In genomic region chr12:124940393-124941169, GRCh38 we compare ENCODE assay signal across 8 cellular contexts. TPM values are rescaled to one million over a fixed set of nuclear protein-coding genes. Genes with fewer than 3 reads are reported as not detected.
DNase-seq lines count a peak whose midpoint lies in the region; ATAC-seq and TF ChIP-seq lines count a peak whose summit lies in the region.

No MANE protein-coding gene starts in this region.

- peak overlapping the region; percentile 80 for H3K27ac ChIP-seq in A673 (ENCODE audit: low read depth, low read length, poor library complexity, severe bottlenecking)
- peak overlapping the region; percentile 91 to 100 (median 99) for H3K27ac ChIP-seq in dorsolateral prefrontal cortex

- TF ChIP-seq CTCF in A673 (conservative IDR thresholded peaks at IDR 0.05; ENCODE audit: low read depth, low read length) (peak; percentile 97), dorsolateral prefrontal cortex (IDR thresholded peaks at IDR 0.05 in 54 of 56, conservative IDR thresholded peaks at IDR 0.05 in 2 of 56; ENCODE audit: low read depth in 1 of 56, partially characterized antibody in 56 of 56) (peak; percentile 67 to 97 (median 91))

- H3K4me3 ChIP-seq in A673 (ENCODE audit: low read depth, low read length, poor library complexity, severe bottlenecking) (peak overlapping the region; percentile 52), dorsolateral prefrontal cortex (peak overlapping the region; percentile 29 to 76 (median 61))

- H3K4me1 ChIP-seq in A673 (ENCODE audit: insufficient read depth, low read length, poor library complexity, severe bottlenecking) = peaks cover 19% of the 10 kb centered on the region

- DNase-seq in A673 (ENCODE audit: low spot score) (peak; percentile 98), dorsolateral prefrontal cortex (peak; percentile 71 to 93 (median 88)), lung microvascular endothelial cell (ENCODE audit: low read depth in 2 of 2) (peak; percentile 71 to 90), NCI-H146 (lab: John Stamatoyannopoulos, UW) (no peak)
- DNase-seq in activated CD4-positive, alpha-beta T cell treated with anti-CD3 and anti-CD28 coated beads for 1 hour = peak; percentile 73
- DNase-seq in stimulated activated CD8-positive, alpha-beta memory T cell treated with anti-CD3 and anti-CD28 coated beads, Interleukin-12 subunit alpha, Interleukin-12 subunit beta, amount 100 ng/mL, for 4 hours (ENCODE audit: low read depth) = peak; percentile 63

- intact Hi-C loops in A673 (cut with micrococcal nuclease; ENCODE audit: unreplicated experiment) (loop anchor here (1.0 to 2.0 kb wide), 2 partner anchors 18 to 34 kb away; no protein-coding TSS in a partner anchor), dorsolateral prefrontal cortex (cut with DNase I) (loop anchor here (1.0 to 2.0 kb wide), 2 partner anchors 23 to 30 kb away; no protein-coding TSS in a partner anchor)

- H3K27me3 ChIP-seq in A673 (replicated peaks; ENCODE audit: insufficient read depth, low read depth, low read length, poor library complexity) (no peaks in the 10 kb centered on the region), dorsolateral prefrontal cortex (no peaks in the 10 kb centered on the region)

- BruUV-seq in A673 (replicated peaks; lab: Mats Ljungman, UMichigan) = no TSS peak

- no peaks in the 10 kb centered on the region for H3K36me3 ChIP-seq in A673 (ENCODE audit: insufficient read depth, low read length, poor library complexity, severe bottlenecking)

- peak; percentile 52 for ATAC-seq in GM19043 (IDR thresholded peaks at IDR 0.05; ENCODE audit: low read depth, unreplicated experiment)
- peak; percentile 35 for ATAC-seq in HG03378 (IDR thresholded peaks at IDR 0.05; ENCODE audit: unreplicated experiment)

- CTCF ChIA-PET in A673 (lab: Charles Lee) = interaction anchor here (0.6 to 2.1 kb wide), 4 partner anchors 10 to 35 kb away, joined by 3 to 25 read pairs (median 4); no protein-coding TSS in a partner anchor

- no peaks in the 10 kb centered on the region for H3K9me3 ChIP-seq in A673 (ENCODE audit: low read depth, low read length, poor library complexity, severe bottlenecking)

- POLR2A ChIA-PET in A673 (lab: Charles Lee; ENCODE audit: low non-redundant PET) = interaction anchor here (1.0 kb wide), 1 partner anchor 25 kb away, joined by 20 read pairs; no protein-coding TSS in a partner anchor

RNA-seq across cellular contexts. Expression of gene UBC, which starts 26.1 kb away (rescaled TPM):
- total RNA-seq in A673 (2021) (965 and 1,053 TPM in 2 replicates), dorsolateral prefrontal cortex (1,000 to 10,000 TPM in 109 of 120 experiments, 100 to 1,000 TPM in 11; 835 to 2,453 (median 1,204) TPM), lung microvascular endothelial cell (1,081 and 1,595 TPM in 2 replicates)

RNA-seq across cellular contexts. Expression of gene DHX37, which starts 48.4 kb away (rescaled TPM):
- total RNA-seq in A673 (2021) (43.9 and 57.4 TPM in 2 replicates), dorsolateral prefrontal cortex (10 to 100 TPM; 11.3 to 26.5 (median 16.9) TPM), lung microvascular endothelial cell (7.4 and 12.5 TPM in 2 replicates)

RNA-seq across cellular contexts. Expression of gene BRI3BP, which starts 52.9 kb away (rescaled TPM):
- total RNA-seq in A673 (2021) (24.1 and 26.0 TPM in 2 replicates), dorsolateral prefrontal cortex (10 to 100 TPM; 19.5 to 37.7 (median 28.0) TPM), lung microvascular endothelial cell (2.2 and 2.6 TPM in 2 replicates)
